8 cellular contexts compared by ENCODE assay signal in genomic region chr19:55461259-55461973, GRCh38. TPM values are rescaled to one million over a fixed set of nuclear protein-coding genes. Genes with fewer than 3 reads are reported as not detected.
DNase-seq lines count a peak whose midpoint lies in the region; ATAC-seq and TF ChIP-seq lines count a peak whose summit lies in the region.

A gene with protein sequence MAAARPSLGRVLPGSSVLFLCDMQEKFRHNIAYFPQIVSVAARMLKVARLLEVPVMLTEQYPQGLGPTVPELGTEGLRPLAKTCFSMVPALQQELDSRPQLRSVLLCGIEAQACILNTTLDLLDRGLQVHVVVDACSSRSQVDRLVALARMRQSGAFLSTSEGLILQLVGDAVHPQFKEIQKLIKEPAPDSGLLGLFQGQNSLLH (minus strand): TSS chr19:55461642. CDS start chr19:55456486, 5,156 bp downstream.

- WGBS in heart left ventricle, 4 donors, result 0 to 2% (median 1%) methylated on average over 26 to 54 of the region's 54 CpGs

- H3K27ac Mint-ChIP-seq in type B pancreatic cell, result peak within 1 kb of the TSS; percentile 94

- no peaks in the 10 kb centered on the region for H3K27me3 ChIP-seq in heart left ventricle

- no peaks in the 10 kb centered on the region for H3K36me3 Mint-ChIP-seq in type B pancreatic cell

- DNase-seq in GM13976 (ENCODE audit: low spot score) (peak; percentile 100), NCI-H146 treated with DMSO at 0.1 percent for 48 hours (lab: John Stamatoyannopoulos, UW; ENCODE audit: unreplicated experiment) (peak; percentile 99), amniotic epithelial cell (ENCODE audit: low read depth) (peak; percentile 99), heart left ventricle (peak; percentile 100), pons (ENCODE audit: low spot score) (peak; percentile 99), type B pancreatic cell (ENCODE audit: extremely low spot score, unreplicated experiment) (peak; percentile 100)

- in situ Hi-C loops in GM13976 (cut with MboI; ENCODE audit: low sequenced_read_pairs, unreplicated experiment), result no loop called here

- TF ChIP-seq POLR2A in heart left ventricle (IDR thresholded peaks at IDR 0.05), result peak in 1 of 2 donors; percentile 27

- intact Hi-C loops in T-helper 1 cell treated with Interleukin-12 subunit alpha and Interleukin-12 subunit beta and Interleukin-4 antibody, amounts not matched to agents 30 ng/mL and 1 ng/mL, for 36 hours (cut with micrococcal nuclease), result loop anchor here (1.0 to 2.0 kb wide), 13 partner anchors 15 to 997 kb away; partner anchors contain the start of genes FIZ1, HSPBP1, KMT5C and PPP6R1
- intact Hi-C loops in heart left ventricle (cut with DNase I), result loop anchor here in 3 of 10 donors (1.0 to 5.0 kb wide), 4 partner anchors 51 to 202 kb away; partner anchors contain the start of gene PPP6R1 (in 1 of the 3)

- peaks cover 0 to under 1% (median 0%) of the 10 kb centered on the region in 9 donors for H3K36me3 ChIP-seq in heart left ventricle

- peak within 1 kb of the TSS; percentile 63 to 97 (median 92) for H3K27ac ChIP-seq in heart left ventricle

- H3K4me3 Mint-ChIP-seq in type B pancreatic cell, result peak within 1 kb of the TSS; percentile 97

- peaks cover 0 to 24% (median 9%) of the 10 kb centered on the region in 12 donors for H3K4me1 ChIP-seq in heart left ventricle

- peaks cover 18% of the 10 kb centered on the region for H3K27me3 Mint-ChIP-seq in type B pancreatic cell

- peaks cover 31% of the 10 kb centered on the region for H3K4me1 Mint-ChIP-seq in type B pancreatic cell (ENCODE audit: unreplicated experiment)

- H3K9me3 Mint-ChIP-seq in type B pancreatic cell, result no peaks in the 10 kb centered on the region

- TF ChIP-seq CTCF in GM13976 (IDR thresholded peaks at IDR 0.05; ENCODE audit: borderline replicate concordance, control extremely low read depth, extremely low read depth, insufficient read depth, missing control alignments), result no peak
- no peak for TF ChIP-seq CTCF in heart left ventricle (IDR thresholded peaks at IDR 0.05)
- no peak for TF ChIP-seq CTCF in type B pancreatic cell (conservative IDR thresholded peaks at IDR 0.05)

- H3K9me3 ChIP-seq in heart left ventricle, result no peaks in the 10 kb centered on the region

- ATAC-seq in HG02870 (IDR thresholded peaks at IDR 0.05; ENCODE audit: unreplicated experiment) (peak; percentile 92), heart left ventricle (peak; percentile 94 to 96 (median 96))

- H3K4me3 ChIP-seq in heart left ventricle, result peak within 1 kb of the TSS; percentile 47 to 94 (median 82)

RNA-seq across cellular contexts. Expression of the gene that starts here (rescaled TPM):
- total RNA-seq in T-helper 1 cell treated with Interleukin-12 subunit alpha and Interleukin-12 subunit beta and Interleukin-4 antibody, amounts not matched to agents 30 ng/mL and 1 ng/mL, for 36 hours, result 18.3 and 22.5 TPM in 2 replicates
- total RNA-seq in heart left ventricle (100 to 1,000 TPM in 1 of 9 donors, 10 to 100 TPM in 8; 36.9 to 102 (median 48.8) TPM), type B pancreatic cell (ENCODE audit: low replicate concordance) (44.2 and 47.5 TPM in 2 replicates)
- polyA plus RNA-seq in heart left ventricle, result 10 to 100 TPM; 86.8 to 94.9 TPM

Comparison
In these comparisons a context has a peak if more than half of its experiments do, and no peak if none do; other contexts are left out.
1. Peak in every context shown above with its lines: DNase-seq, ATAC-seq, H3K4me3 ChIP-seq and H3K27ac ChIP-seq.